ENCODE assay signal across 8 cellular contexts in genomic region chr15:43134157-43134637, GRCh38.
DNase-seq lines count a peak whose midpoint lies in the region; ATAC-seq lines count a peak whose summit lies in the region.

No MANE protein-coding gene starts in this region.

- peaks cover 13% of the 10 kb centered on the region for H3K4me1 ChIP-seq in iPS-20b (ENCODE audit: insufficient read depth, low read length)

- no peaks in the 10 kb centered on the region for H3K36me3 ChIP-seq in iPS-20b (ENCODE audit: insufficient read depth, low read depth, low read length)

- peak overlapping the region; percentile 86 for H3K4me3 Mint-ChIP-seq in activated naive CD8-positive, alpha-beta T cell treated with anti-CD3 and anti-CD28 coated beads, Interleukin-2, amount 50 U/mL, for 24 hours
- H3K4me3 Mint-ChIP-seq in stimulated activated naive B cell treated with anti-CD40 and anti-IgM and Interleukin-4, amounts not matched to agents 10 μg/mL and 1 μg/mL and 100 μg/mL, for 72 hours = peak overlapping the region; percentile 81 to 88

- peaks cover 27% of the 10 kb centered on the region for H3K4me1 Mint-ChIP-seq in activated naive CD8-positive, alpha-beta T cell treated with anti-CD3 and anti-CD28 coated beads, Interleukin-2, amount 50 U/mL, for 24 hours
- peaks cover 8 to 18% of the 10 kb centered on the region in 2 donors for H3K4me1 Mint-ChIP-seq in stimulated activated naive B cell treated with anti-CD40 and anti-IgM and Interleukin-4, amounts not matched to agents 10 μg/mL and 1 μg/mL and 100 μg/mL, for 72 hours

- peak overlapping the region; percentile 45; the same call in 1 of the 2 replicates for H3K9ac ChIP-seq in iPS-20b (ENCODE audit: low read depth, low read length)

- peak; percentile 14 for ATAC-seq in GM19023 (IDR thresholded peaks at IDR 0.05; ENCODE audit: unreplicated experiment)
- peak; percentile 6 for ATAC-seq in HG03521 (IDR thresholded peaks at IDR 0.05; ENCODE audit: unreplicated experiment)
- peak; percentile 13 for ATAC-seq in activated naive CD8-positive, alpha-beta T cell treated with anti-CD3 and anti-CD28 coated beads, Interleukin-2, amount 50 U/mL, for 24 hours
- peak; percentile 4 to 15 for ATAC-seq in stimulated activated naive B cell treated with anti-CD40 and anti-IgM and Interleukin-4, amounts not matched to agents 10 μg/mL and 1 μg/mL and 100 μg/mL, for 72 hours (replicated peaks)
- ATAC-seq in HG02981 (IDR thresholded peaks at IDR 0.05; ENCODE audit: unreplicated experiment) = no peak

- H3K27me3 Mint-ChIP-seq in activated naive CD8-positive, alpha-beta T cell treated with anti-CD3 and anti-CD28 coated beads, Interleukin-2, amount 50 U/mL, for 24 hours = no peaks in the 10 kb centered on the region
- no peaks in the 10 kb centered on the region for H3K27me3 Mint-ChIP-seq in stimulated activated naive B cell treated with anti-CD40 and anti-IgM and Interleukin-4, amounts not matched to agents 10 μg/mL and 1 μg/mL and 100 μg/mL, for 72 hours

- H3K27me3 ChIP-seq in iPS-20b (ENCODE audit: insufficient read depth, low read length) = peaks cover 46% of the 10 kb centered on the region

- no peaks in the 10 kb centered on the region for H3K9me3 Mint-ChIP-seq in activated naive CD8-positive, alpha-beta T cell treated with anti-CD3 and anti-CD28 coated beads, Interleukin-2, amount 50 U/mL, for 24 hours
- peaks cover 0 to 4% of the 10 kb centered on the region in 2 donors for H3K9me3 Mint-ChIP-seq in stimulated activated naive B cell treated with anti-CD40 and anti-IgM and Interleukin-4, amounts not matched to agents 10 μg/mL and 1 μg/mL and 100 μg/mL, for 72 hours

- peak; percentile 14 for DNase-seq in activated naive CD8-positive, alpha-beta T cell treated with anti-CD3 and anti-CD28 coated beads, Interleukin-2, amount 50 U/mL, for 24 hours
- no peak for DNase-seq in stimulated activated naive B cell treated with anti-CD40 and anti-IgM and Interleukin-4, amounts not matched to agents 10 μg/mL and 1 μg/mL and 100 μg/mL, for 72 hours
- DNase-seq in SIG-M5 treated with dmso at 0.1 percent for 504 hours (lab: John Stamatoyannopoulos, UW; ENCODE audit: unreplicated experiment) (no peak), NCI-H2196 treated with DMSO at 0.1 percent for 48 hours (lab: John Stamatoyannopoulos, UW; ENCODE audit: unreplicated experiment) (no peak)

- H3K27ac ChIP-seq in iPS-20b (ENCODE audit: low read length) = no peak overlapping the region

- peak overlapping the region; percentile 80 for H3K4me3 ChIP-seq in iPS-20b (ENCODE audit: low read length)

- no peaks in the 10 kb centered on the region for H3K9me3 ChIP-seq in iPS-20b (ENCODE audit: insufficient read depth, low read depth, low read length)

- H3K36me3 Mint-ChIP-seq in activated naive CD8-positive, alpha-beta T cell treated with anti-CD3 and anti-CD28 coated beads, Interleukin-2, amount 50 U/mL, for 24 hours (ENCODE audit: low read depth) = peaks cover 22% of the 10 kb centered on the region
- H3K36me3 Mint-ChIP-seq in stimulated activated naive B cell treated with anti-CD40 and anti-IgM and Interleukin-4, amounts not matched to agents 10 μg/mL and 1 μg/mL and 100 μg/mL, for 72 hours = peaks cover 12 to 18% of the 10 kb centered on the region in 2 donors

- H3K27ac Mint-ChIP-seq in activated naive CD8-positive, alpha-beta T cell treated with anti-CD3 and anti-CD28 coated beads, Interleukin-2, amount 50 U/mL, for 24 hours = peak overlapping the region; percentile 86
- peak overlapping the region; percentile 93 for H3K27ac Mint-ChIP-seq in stimulated activated naive B cell treated with anti-CD40 and anti-IgM and Interleukin-4, amounts not matched to agents 10 μg/mL and 1 μg/mL and 100 μg/mL, for 72 hours
